ENCODE assay signal across 10 cellular contexts in genomic region chr6:170296423-170296745, GRCh38. TPM values are rescaled to one million over a fixed set of nuclear protein-coding genes. Genes with fewer than 3 reads are reported as not detected.
A peak's percentile ranks its signal among the peaks of the same experiment; 100 is the strongest.
DNase-seq lines count a peak whose midpoint lies in the region; ATAC-seq, FAIRE-seq and TF ChIP-seq lines count a peak whose summit lies in the region.
"Had no signal": no experiment of that assay in that cellular context is flagged by ENCODE, and none has a peak within 500 bp of the region (broad histone marks: within the 10 kb centered on the region; RNA-seq: fewer than 3 reads in every experiment).

No MANE protein-coding gene starts in this region.

- no peaks in the 10 kb centered on the region for H3K9me3 ChIP-seq in mesenchymal stem cell (ENCODE audit: control insufficient read depth, low read length)
- no peaks in the 10 kb centered on the region for H3K9me3 ChIP-seq in tibial artery
- no peaks in the 10 kb centered on the region for H3K9me3 ChIP-seq in kidney (ENCODE audit: control insufficient read depth in 1 of 2, low read length in 2 of 2)
- H3K9me3 ChIP-seq in ovary = no peaks in the 10 kb centered on the region

- peaks cover under 1% of the 10 kb centered on the region for H3K9me3 Mint-ChIP-seq in activated T-cell treated with anti-CD3 and anti-CD28 coated beads, Interleukin-2, amount 50 U/mL, for 24 hours

- no peak overlapping the region for H3K4ac ChIP-seq in mesenchymal stem cell (ENCODE audit: low read depth in 1 of 2, low read length in 2 of 2)

- H3K36me3 ChIP-seq in bronchial epithelial cell (ENCODE audit: control insufficient read depth, insufficient read depth, low read length) (no peaks in the 10 kb centered on the region), mesenchymal stem cell (ENCODE audit: control insufficient read depth in 1 of 2, insufficient read depth in 2 of 2, low read depth in 1 of 2, low read length in 2 of 2) (no peaks in the 10 kb centered on the region), tibial artery (no peaks in the 10 kb centered on the region), kidney (ENCODE audit: control insufficient read depth in 1 of 2, insufficient read depth in 2 of 2, low read length in 2 of 2) (no peaks in the 10 kb centered on the region), ovary (no peaks in the 10 kb centered on the region)
- H3K36me3 ChIP-seq: SJSA1 had no signal

- no peaks in the 10 kb centered on the region for H3K79me1 ChIP-seq in mesenchymal stem cell (replicated peaks; ENCODE audit: low read length, poor library complexity, severe bottlenecking)

- DNase-seq in activated T-cell treated with anti-CD3 and anti-CD28 coated beads, Interleukin-2, amount 50 U/mL, for 24 hours = no peak
- DNase-seq in activated T-cell treated with anti-CD3 and anti-CD28 coated beads, Interleukin-2, amount 50 U/mL, for 1 hour = no peak
- DNase-seq in bronchial epithelial cell (ENCODE audit: low read depth) (no peak), mesenchymal stem cell (no peak), tibial artery (no peak), kidney (no peak), ovary (no peak)
- DNase-seq: activated CD4-positive, alpha-beta memory T cell treated with anti-CD3 and anti-CD28 coated beads, Interleukin-2, amount 10 ng/mL, durations not matched to agents 7 days and 5 days had no signal

- H2BK120ac ChIP-seq in mesenchymal stem cell (ENCODE audit: low read depth, low read length) = no peak overlapping the region

- H3K14ac ChIP-seq in mesenchymal stem cell (ENCODE audit: low read length in 2 of 2) = peak overlapping the region in 1 of 2 experiments; percentile 87

- no peak overlapping the region for H3K27ac Mint-ChIP-seq in activated T-cell treated with anti-CD3 and anti-CD28 coated beads, Interleukin-2, amount 50 U/mL, for 24 hours
- H3K27ac Mint-ChIP-seq: activated CD4-positive, alpha-beta memory T cell treated with anti-CD3 and anti-CD28 coated beads, Interleukin-2, amount 10 ng/mL, durations not matched to agents 7 days and 5 days had no signal

- H3K4me3 Mint-ChIP-seq in activated T-cell treated with anti-CD3 and anti-CD28 coated beads, Interleukin-2, amount 50 U/mL, for 24 hours = peak overlapping the region; percentile 57
- H3K4me3 Mint-ChIP-seq: activated CD4-positive, alpha-beta memory T cell treated with anti-CD3 and anti-CD28 coated beads, Interleukin-2, amount 10 ng/mL, durations not matched to agents 7 days and 5 days had no signal

- intact Hi-C loops in tibial artery (cut with DNase I; ENCODE audit: low total_unique reads) (no loop called here), kidney (cut with DNase I) (no loop called here), ovary (cut with DNase I) (loop anchor here in 1 of 4 donors (10.0 kb wide), 1 partner anchor 462 kb away; no protein-coding TSS in a partner anchor)

- no peak overlapping the region for H4K91ac ChIP-seq in mesenchymal stem cell (ENCODE audit: low read length)

- H2BK15ac ChIP-seq in mesenchymal stem cell (ENCODE audit: low read depth, poor library complexity, severe bottlenecking) = no peak overlapping the region

- H2AK5ac ChIP-seq in mesenchymal stem cell (ENCODE audit: low read length, severe bottlenecking) = no peak overlapping the region

- H2BK12ac ChIP-seq in mesenchymal stem cell (ENCODE audit: low read length in 2 of 2) = no peak overlapping the region

- FAIRE-seq in bronchial epithelial cell (lab: Jason Lieb, UNC) = no peak
- FAIRE-seq in kidney (lab: Jason Lieb, UNC) = no peak

- H3K9ac ChIP-seq in mesenchymal stem cell (ENCODE audit: low read length) = no peak overlapping the region
- H3K9ac ChIP-seq in kidney (ENCODE audit: low read length in 2 of 2) = no peak overlapping the region

- peak overlapping the region in 1 of 2 experiments; percentile 66 for H3K23ac ChIP-seq in mesenchymal stem cell (ENCODE audit: low read length in 2 of 2)

- TF ChIP-seq CTCF in bronchial epithelial cell (IDR thresholded peaks at IDR 0.05; ENCODE audit: insufficient read depth, low read length, severe bottlenecking) = no peak
- no peak for TF ChIP-seq CTCF in tibial artery (IDR thresholded peaks at IDR 0.05)
- TF ChIP-seq CTCF in kidney (IDR thresholded peaks at IDR 0.05; ENCODE audit: borderline replicate concordance, extremely low read depth, insufficient read depth) = no peak
- TF ChIP-seq CTCF in ovary (IDR thresholded peaks at IDR 0.05) = no peak

- no peak for TF ChIP-seq EP300 in ovary (IDR thresholded peaks at IDR 0.05)

- peaks cover 37% of the 10 kb centered on the region for H3K4me1 ChIP-seq in mesenchymal stem cell (ENCODE audit: control insufficient read depth, insufficient read depth, low read depth, low read length)
- H3K4me1 ChIP-seq in tibial artery = peaks cover 0 to 53% (median 42%) of the 10 kb centered on the region in 4 donors
- peaks cover 0 to 18% of the 10 kb centered on the region in 2 donors for H3K4me1 ChIP-seq in kidney (ENCODE audit: control insufficient read depth in 1 of 2, insufficient read depth in 1 of 2, low read depth in 1 of 2, low read length in 2 of 2)
- H3K4me1 ChIP-seq in ovary (ENCODE audit: insufficient read depth) = peaks cover 18% of the 10 kb centered on the region

- no peak for TF ChIP-seq POLR2A in ovary (IDR thresholded peaks at IDR 0.05)

- peaks cover 80% of the 10 kb centered on the region for H3K27me3 Mint-ChIP-seq in activated T-cell treated with anti-CD3 and anti-CD28 coated beads, Interleukin-2, amount 50 U/mL, for 24 hours

- H3K36me3 Mint-ChIP-seq in activated T-cell treated with anti-CD3 and anti-CD28 coated beads, Interleukin-2, amount 50 U/mL, for 24 hours (ENCODE audit: low read depth) = no peaks in the 10 kb centered on the region

- no peak overlapping the region for H2BK5ac ChIP-seq in mesenchymal stem cell (ENCODE audit: low read depth, low read length, poor library complexity, severe bottlenecking)

- H3K18ac ChIP-seq in mesenchymal stem cell (ENCODE audit: low read depth in 1 of 2, low read length in 2 of 2) = peak overlapping the region; percentile 50 to 82

- H3K4me3 ChIP-seq in bronchial epithelial cell (ENCODE audit: low read depth, low read length) = peak overlapping the region; percentile 51
- peak overlapping the region; percentile 46 to 69 for H3K4me3 ChIP-seq in mesenchymal stem cell (ENCODE audit: insufficient read depth in 1 of 2, low read depth in 1 of 2, low read length in 2 of 2)
- H3K4me3 ChIP-seq in tibial artery = peak overlapping the region; percentile 40 to 58
- H3K4me3 ChIP-seq in kidney (ENCODE audit: low read length in 2 of 2) = no peak overlapping the region
- H3K4me3 ChIP-seq in ovary = no peak overlapping the region

- no peak for ATAC-seq in activated CD4-positive, CD25-positive, alpha-beta regulatory T cell treated with anti-CD3 and anti-CD28 coated beads, Interleukin-2, amount 50 U/mL, for 24 hours

- H3K27ac ChIP-seq in mesenchymal stem cell (ENCODE audit: low read length, poor library complexity, severe bottlenecking) (no peak overlapping the region), tibial artery (no peak overlapping the region), kidney (ENCODE audit: low read depth in 2 of 2, low read length in 2 of 2) (no peak overlapping the region), ovary (no peak overlapping the region)
- H3K27ac ChIP-seq: SJSA1 had no signal

- WGBS in mesenchymal stem cell = 4% methylated on average over 30 of the region's 47 CpGs
- WGBS in ovary, 3 donors = 0 to 2% (median 1%) methylated on average over 28 to 47 of the region's 47 CpGs

- peak overlapping the region; percentile 88 for H3K4me2 ChIP-seq in mesenchymal stem cell (ENCODE audit: low read length, poor library complexity, severe bottlenecking)

- peak overlapping the region; percentile 66 for H4K8ac ChIP-seq in mesenchymal stem cell (ENCODE audit: low read length)

- H2AFZ ChIP-seq in mesenchymal stem cell (ENCODE audit: low read depth, low read length) = no peak overlapping the region

- H3K4me1 Mint-ChIP-seq in activated T-cell treated with anti-CD3 and anti-CD28 coated beads, Interleukin-2, amount 50 U/mL, for 24 hours (ENCODE audit: low read depth) = peaks cover 38% of the 10 kb centered on the region

- H3K27me3 ChIP-seq in bronchial epithelial cell (ENCODE audit: control insufficient read depth, insufficient read depth, low read length) = peaks cover 2% of the 10 kb centered on the region
- H3K27me3 ChIP-seq in mesenchymal stem cell (ENCODE audit: control insufficient read depth in 1 of 2, insufficient read depth in 1 of 2, low read length in 2 of 2) = peaks cover 57 to 78% of the 10 kb centered on the region in 2 experiments
- peaks cover 8 to 82% of the 10 kb centered on the region in 2 donors for H3K27me3 ChIP-seq in tibial artery
- H3K27me3 ChIP-seq in ovary = peaks cover 3% of the 10 kb centered on the region

RNA-seq across cellular contexts. Expression of gene DLL1, which starts 5.5 kb away (rescaled TPM):
- total RNA-seq in bronchial epithelial cell (4.1 and 4.7 TPM in 2 replicates), kidney (11.9 TPM), ovary (10 to 100 TPM in 1 of 7 donors, 1 to 10 TPM in 6; 1.3 to 11.5 (median 4.6) TPM)
- 2.9 TPM for polyA plus RNA-seq in mesenchymal stem cell (2013, experiment 1 of 2)
- 2.3 TPM for polyA plus RNA-seq in mesenchymal stem cell (2013, experiment 2 of 2)
- polyA plus RNA-seq in kidney (ENCODE audit: insufficient read depth, low read depth, low replicate concordance) (4.5 TPM), ovary (1 to 10 TPM in 1 of 2 donors, under 1 TPM in 1; 0.90 to 2.4 TPM)

RNA-seq across cellular contexts. Expression of gene FAM120B, which starts 10.2 kb away (rescaled TPM):
- total RNA-seq in bronchial epithelial cell (7.1 and 11.8 TPM in 2 replicates), kidney (34.8 TPM), ovary (10 to 100 TPM; 16.5 to 36.2 (median 28.4) TPM)
- 17.6 TPM for polyA plus RNA-seq in mesenchymal stem cell (2013, experiment 1 of 2)
- 17.4 TPM for polyA plus RNA-seq in mesenchymal stem cell (2013, experiment 2 of 2)
- polyA plus RNA-seq in kidney (ENCODE audit: insufficient read depth, low read depth, low replicate concordance) (16.5 TPM), ovary (10 to 100 TPM; 10.6 to 39.3 TPM)

Comparison
In these comparisons a context has a peak if more than half of its experiments do, and no peak if none do; other contexts are left out.
1. H3K4me3 ChIP-seq: peak in bronchial epithelial cell (single experiment), mesenchymal stem cell (2 of 2) and tibial artery (2 of 2); none in kidney (0 of 2) and ovary (single experiment).